ENCODE assay signal across 1 cellular context in the genomic region with DNA sequence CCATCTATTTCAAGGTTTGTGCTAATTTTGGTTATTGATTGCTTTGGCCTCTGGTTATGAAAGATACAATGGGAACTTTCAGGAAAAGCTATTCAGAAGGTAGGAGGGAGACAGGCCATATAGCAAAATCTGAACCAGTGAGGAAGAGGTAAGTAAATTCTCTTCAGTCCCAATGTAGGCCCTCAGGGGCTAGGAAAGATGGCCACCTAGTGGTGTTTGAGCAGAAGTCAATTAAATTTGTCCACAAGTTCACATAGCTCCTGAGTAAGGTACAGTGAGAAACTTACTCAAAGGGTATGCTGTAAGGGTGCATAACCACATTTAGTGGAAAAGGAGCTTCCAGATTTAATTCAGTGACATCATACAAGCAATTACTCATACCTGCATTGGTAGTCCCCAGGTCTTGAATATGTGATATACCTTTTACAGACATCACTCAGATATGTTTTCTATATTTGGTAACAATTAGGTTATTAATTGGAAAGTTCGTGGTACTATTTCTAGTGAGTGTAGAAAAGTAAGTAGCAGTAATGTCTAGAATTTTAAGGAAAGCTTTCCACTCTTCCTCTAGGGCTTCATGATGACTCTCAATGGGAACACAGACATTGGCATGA.
TF ChIP-seq lines count a peak whose summit lies in the region.

No MANE protein-coding gene starts in this region.

TF ChIP-seq in GM23338, 12 proteins besides CTCF, POLR2A, EP300 and RAD21 (continued from another document):
- TF ChIP-seq, protein P1, sequence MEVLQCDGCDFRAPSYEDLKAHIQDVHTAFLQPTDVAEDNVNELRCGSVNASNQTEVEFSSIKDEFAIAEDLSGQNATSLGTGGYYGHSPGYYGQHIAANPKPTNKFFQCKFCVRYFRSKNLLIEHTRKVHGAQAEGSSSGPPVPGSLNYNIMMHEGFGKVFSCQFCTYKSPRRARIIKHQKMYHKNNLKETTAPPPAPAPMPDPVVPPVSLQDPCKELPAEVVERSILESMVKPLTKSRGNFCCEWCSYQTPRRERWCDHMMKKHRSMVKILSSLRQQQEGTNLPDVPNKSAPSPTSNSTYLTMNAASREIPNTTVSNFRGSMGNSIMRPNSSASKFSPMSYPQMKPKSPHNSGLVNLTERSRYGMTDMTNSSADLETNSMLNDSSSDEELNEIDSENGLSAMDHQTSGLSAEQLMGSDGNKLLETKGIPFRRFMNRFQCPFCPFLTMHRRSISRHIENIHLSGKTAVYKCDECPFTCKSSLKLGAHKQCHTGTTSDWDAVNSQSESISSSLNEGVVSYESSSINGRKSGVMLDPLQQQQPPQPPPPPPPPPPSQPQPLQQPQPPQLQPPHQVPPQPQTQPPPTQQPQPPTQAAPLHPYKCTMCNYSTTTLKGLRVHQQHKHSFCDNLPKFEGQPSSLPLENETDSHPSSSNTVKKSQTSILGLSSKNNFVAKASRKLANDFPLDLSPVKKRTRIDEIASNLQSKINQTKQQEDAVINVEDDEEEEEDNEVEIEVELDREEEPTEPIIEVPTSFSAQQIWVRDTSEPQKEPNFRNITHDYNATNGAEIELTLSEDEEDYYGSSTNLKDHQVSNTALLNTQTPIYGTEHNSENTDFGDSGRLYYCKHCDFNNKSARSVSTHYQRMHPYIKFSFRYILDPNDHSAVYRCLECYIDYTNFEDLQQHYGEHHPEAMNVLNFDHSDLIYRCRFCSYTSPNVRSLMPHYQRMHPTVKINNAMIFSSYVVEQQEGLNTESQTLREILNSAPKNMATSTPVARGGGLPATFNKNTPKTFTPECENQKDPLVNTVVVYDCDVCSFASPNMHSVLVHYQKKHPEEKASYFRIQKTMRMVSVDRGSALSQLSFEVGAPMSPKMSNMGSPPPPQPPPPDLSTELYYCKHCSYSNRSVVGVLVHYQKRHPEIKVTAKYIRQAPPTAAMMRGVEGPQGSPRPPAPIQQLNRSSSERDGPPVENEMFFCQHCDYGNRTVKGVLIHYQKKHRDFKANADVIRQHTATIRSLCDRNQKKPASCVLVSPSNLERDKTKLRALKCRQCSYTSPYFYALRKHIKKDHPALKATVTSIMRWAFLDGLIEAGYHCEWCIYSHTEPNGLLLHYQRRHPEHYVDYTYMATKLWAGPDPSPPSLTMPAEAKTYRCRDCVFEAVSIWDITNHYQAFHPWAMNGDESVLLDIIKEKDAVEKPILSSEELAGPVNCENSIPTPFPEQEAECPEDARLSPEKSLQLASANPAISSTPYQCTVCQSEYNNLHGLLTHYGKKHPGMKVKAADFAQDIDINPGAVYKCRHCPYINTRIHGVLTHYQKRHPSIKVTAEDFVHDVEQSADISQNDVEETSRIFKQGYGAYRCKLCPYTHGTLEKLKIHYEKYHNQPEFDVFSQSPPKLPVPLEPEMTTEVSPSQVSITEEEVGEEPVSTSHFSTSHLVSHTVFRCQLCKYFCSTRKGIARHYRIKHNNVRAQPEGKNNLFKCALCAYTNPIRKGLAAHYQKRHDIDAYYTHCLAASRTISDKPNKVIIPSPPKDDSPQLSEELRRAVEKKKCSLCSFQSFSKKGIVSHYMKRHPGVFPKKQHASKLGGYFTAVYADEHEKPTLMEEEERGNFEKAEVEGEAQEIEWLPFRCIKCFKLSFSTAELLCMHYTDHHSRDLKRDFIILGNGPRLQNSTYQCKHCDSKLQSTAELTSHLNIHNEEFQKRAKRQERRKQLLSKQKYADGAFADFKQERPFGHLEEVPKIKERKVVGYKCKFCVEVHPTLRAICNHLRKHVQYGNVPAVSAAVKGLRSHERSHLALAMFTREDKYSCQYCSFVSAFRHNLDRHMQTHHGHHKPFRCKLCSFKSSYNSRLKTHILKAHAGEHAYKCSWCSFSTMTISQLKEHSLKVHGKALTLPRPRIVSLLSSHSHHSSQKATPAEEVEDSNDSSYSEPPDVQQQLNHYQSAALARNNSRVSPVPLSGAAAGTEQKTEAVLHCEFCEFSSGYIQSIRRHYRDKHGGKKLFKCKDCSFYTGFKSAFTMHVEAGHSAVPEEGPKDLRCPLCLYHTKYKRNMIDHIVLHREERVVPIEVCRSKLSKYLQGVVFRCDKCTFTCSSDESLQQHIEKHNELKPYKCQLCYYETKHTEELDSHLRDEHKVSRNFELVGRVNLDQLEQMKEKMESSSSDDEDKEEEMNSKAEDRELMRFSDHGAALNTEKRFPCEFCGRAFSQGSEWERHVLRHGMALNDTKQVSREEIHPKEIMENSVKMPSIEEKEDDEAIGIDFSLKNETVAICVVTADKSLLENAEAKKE (CRISPR knock-in tag; IDR thresholded peaks at IDR 0.05), result no peak
- TF ChIP-seq NANOG (IDR thresholded peaks at IDR 0.05; ENCODE audit: borderline replicate concordance), result no peak
- no peak for TF ChIP-seq ZNF331 (CRISPR knock-in tag; IDR thresholded peaks at IDR 0.05; ENCODE audit: low read depth)
- TF ChIP-seq JUNB (IDR thresholded peaks at IDR 0.05; ENCODE audit: unreplicated experiment), result no peak
- TF ChIP-seq CREB1 (CRISPR knock-in tag; IDR thresholded peaks at IDR 0.05; ENCODE audit: low read depth), result no peak
- TF ChIP-seq STAT1 (IDR thresholded peaks at IDR 0.05; ENCODE audit: unreplicated experiment), result no peak
- TF ChIP-seq, protein P2, sequence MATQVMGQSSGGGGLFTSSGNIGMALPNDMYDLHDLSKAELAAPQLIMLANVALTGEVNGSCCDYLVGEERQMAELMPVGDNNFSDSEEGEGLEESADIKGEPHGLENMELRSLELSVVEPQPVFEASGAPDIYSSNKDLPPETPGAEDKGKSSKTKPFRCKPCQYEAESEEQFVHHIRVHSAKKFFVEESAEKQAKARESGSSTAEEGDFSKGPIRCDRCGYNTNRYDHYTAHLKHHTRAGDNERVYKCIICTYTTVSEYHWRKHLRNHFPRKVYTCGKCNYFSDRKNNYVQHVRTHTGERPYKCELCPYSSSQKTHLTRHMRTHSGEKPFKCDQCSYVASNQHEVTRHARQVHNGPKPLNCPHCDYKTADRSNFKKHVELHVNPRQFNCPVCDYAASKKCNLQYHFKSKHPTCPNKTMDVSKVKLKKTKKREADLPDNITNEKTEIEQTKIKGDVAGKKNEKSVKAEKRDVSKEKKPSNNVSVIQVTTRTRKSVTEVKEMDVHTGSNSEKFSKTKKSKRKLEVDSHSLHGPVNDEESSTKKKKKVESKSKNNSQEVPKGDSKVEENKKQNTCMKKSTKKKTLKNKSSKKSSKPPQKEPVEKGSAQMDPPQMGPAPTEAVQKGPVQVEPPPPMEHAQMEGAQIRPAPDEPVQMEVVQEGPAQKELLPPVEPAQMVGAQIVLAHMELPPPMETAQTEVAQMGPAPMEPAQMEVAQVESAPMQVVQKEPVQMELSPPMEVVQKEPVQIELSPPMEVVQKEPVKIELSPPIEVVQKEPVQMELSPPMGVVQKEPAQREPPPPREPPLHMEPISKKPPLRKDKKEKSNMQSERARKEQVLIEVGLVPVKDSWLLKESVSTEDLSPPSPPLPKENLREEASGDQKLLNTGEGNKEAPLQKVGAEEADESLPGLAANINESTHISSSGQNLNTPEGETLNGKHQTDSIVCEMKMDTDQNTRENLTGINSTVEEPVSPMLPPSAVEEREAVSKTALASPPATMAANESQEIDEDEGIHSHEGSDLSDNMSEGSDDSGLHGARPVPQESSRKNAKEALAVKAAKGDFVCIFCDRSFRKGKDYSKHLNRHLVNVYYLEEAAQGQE (IDR thresholded peaks at IDR 0.05; ENCODE audit: unreplicated experiment), result no peak
- TF ChIP-seq EZH2phosphoT487 (IDR thresholded peaks at IDR 0.05; ENCODE audit: unreplicated experiment), result no peak
- no peak for TF ChIP-seq ZNF114 (CRISPR knock-in tag; IDR thresholded peaks at IDR 0.05)
